8 cellular contexts compared by ENCODE assay signal in genomic region chr1:160665330-160666078, GRCh38. TPM values are rescaled to one million over a fixed set of nuclear protein-coding genes. Genes with fewer than 3 reads are reported as not detected.
A peak's percentile ranks its signal among the peaks of the same experiment; 100 is the strongest.
DNase-seq lines count a peak whose midpoint lies in the region; ATAC-seq lines count a peak whose summit lies in the region.

No MANE protein-coding gene starts in this region.

- peak; percentile 23 for DNase-seq in NK-92 treated with Interleukin-12 subunit alpha and Interleukin-12 subunit beta, amount 100 ng/mL, for 24 hours (lab: John Stamatoyannopoulos, UW)
- DNase-seq in NK-92 (lab: John Stamatoyannopoulos, UW; ENCODE audit: unreplicated experiment) (no peak), cardiac septum (ENCODE audit: low spot score) (peak; percentile 87), GOT3 (lab: John Stamatoyannopoulos, UW) (no peak)
- no peak for DNase-seq in T-helper 2 cell treated with Interferon-gamma antibody and Interleukin-4, amounts not matched to agents 5 μg/mL and 100 μg/mL, for 36 hours (ENCODE audit: low spot score)
- no peak for DNase-seq in stimulated activated naive B cell treated with anti-CD40 and anti-IgM and Interleukin-4, amounts not matched to agents 10 μg/mL and 1 μg/mL and 100 μg/mL, for 72 hours

- no peaks in the 10 kb centered on the region for H3K27me3 Mint-ChIP-seq in T-helper 2 cell treated with Interferon-gamma antibody and Interleukin-4, amounts not matched to agents 5 μg/mL and 100 μg/mL, for 36 hours (ENCODE audit: low read depth)
- no peaks in the 10 kb centered on the region for H3K27me3 Mint-ChIP-seq in stimulated activated naive B cell treated with anti-CD40 and anti-IgM and Interleukin-4, amounts not matched to agents 10 μg/mL and 1 μg/mL and 100 μg/mL, for 72 hours

- peak overlapping the region; percentile 87 for H3K4me3 Mint-ChIP-seq in T-helper 2 cell treated with Interferon-gamma antibody and Interleukin-4, amounts not matched to agents 5 μg/mL and 100 μg/mL, for 36 hours
- peak overlapping the region; percentile 22 to 66 for H3K4me3 Mint-ChIP-seq in stimulated activated naive B cell treated with anti-CD40 and anti-IgM and Interleukin-4, amounts not matched to agents 10 μg/mL and 1 μg/mL and 100 μg/mL, for 72 hours

- peaks cover 65% of the 10 kb centered on the region for H3K4me1 Mint-ChIP-seq in T-helper 2 cell treated with Interferon-gamma antibody and Interleukin-4, amounts not matched to agents 5 μg/mL and 100 μg/mL, for 36 hours (ENCODE audit: low read depth)
- peaks cover 38 to 65% of the 10 kb centered on the region in 2 donors for H3K4me1 Mint-ChIP-seq in stimulated activated naive B cell treated with anti-CD40 and anti-IgM and Interleukin-4, amounts not matched to agents 10 μg/mL and 1 μg/mL and 100 μg/mL, for 72 hours

- peak; percentile 23 to 38 for ATAC-seq in stimulated activated naive B cell treated with anti-CD40 and anti-IgM and Interleukin-4, amounts not matched to agents 10 μg/mL and 1 μg/mL and 100 μg/mL, for 72 hours (replicated peaks)
- ATAC-seq in HG03342 (IDR thresholded peaks at IDR 0.05; ENCODE audit: unreplicated experiment) = no peak
- no peak for ATAC-seq in HG02870 (IDR thresholded peaks at IDR 0.05; ENCODE audit: unreplicated experiment)

- peaks cover 44% of the 10 kb centered on the region for H3K36me3 Mint-ChIP-seq in T-helper 2 cell treated with Interferon-gamma antibody and Interleukin-4, amounts not matched to agents 5 μg/mL and 100 μg/mL, for 36 hours (ENCODE audit: low read depth)
- H3K36me3 Mint-ChIP-seq in stimulated activated naive B cell treated with anti-CD40 and anti-IgM and Interleukin-4, amounts not matched to agents 10 μg/mL and 1 μg/mL and 100 μg/mL, for 72 hours = peaks cover 19 to 62% of the 10 kb centered on the region in 2 donors

- intact Hi-C loops in cardiac septum (cut with DNase I) = no loop called here

- H3K9me3 Mint-ChIP-seq in T-helper 2 cell treated with Interferon-gamma antibody and Interleukin-4, amounts not matched to agents 5 μg/mL and 100 μg/mL, for 36 hours = peaks cover 25% of the 10 kb centered on the region
- H3K9me3 Mint-ChIP-seq in stimulated activated naive B cell treated with anti-CD40 and anti-IgM and Interleukin-4, amounts not matched to agents 10 μg/mL and 1 μg/mL and 100 μg/mL, for 72 hours = peaks cover under 1 to 1% of the 10 kb centered on the region in 2 donors

- H3K27ac Mint-ChIP-seq in T-helper 2 cell treated with Interferon-gamma antibody and Interleukin-4, amounts not matched to agents 5 μg/mL and 100 μg/mL, for 36 hours = peak overlapping the region; percentile 92
- H3K27ac Mint-ChIP-seq in stimulated activated naive B cell treated with anti-CD40 and anti-IgM and Interleukin-4, amounts not matched to agents 10 μg/mL and 1 μg/mL and 100 μg/mL, for 72 hours = peak overlapping the region; percentile 65

RNA-seq across cellular contexts. Expression of gene SLAMF1, which starts 18.7 kb away (rescaled TPM):
- total RNA-seq in cardiac septum = 1.0 TPM

RNA-seq across cellular contexts. Expression of gene CD48, which starts 46.1 kb away (rescaled TPM):
- 1.00 TPM for total RNA-seq in cardiac septum

Comparison
In these comparisons a context has a peak if more than half of its experiments do, and no peak if none do; other contexts are left out.
1. DNase-seq: peak in NK-92 treated with Interleukin-12 subunit alpha and Interleukin-12 subunit beta, amount 100 ng/mL, for 24 hours (single experiment) and cardiac septum (single experiment); none in NK-92 (single experiment), T-helper 2 cell treated with Interferon-gamma antibody and Interleukin-4, amounts not matched to agents 5 μg/mL and 100 μg/mL, for 36 hours (single experiment), stimulated activated naive B cell treated with anti-CD40 and anti-IgM and Interleukin-4, amounts not matched to agents 10 μg/mL and 1 μg/mL and 100 μg/mL, for 72 hours (single experiment) and GOT3 (single experiment).
2. ATAC-seq: peak in stimulated activated naive B cell treated with anti-CD40 and anti-IgM and Interleukin-4, amounts not matched to agents 10 μg/mL and 1 μg/mL and 100 μg/mL, for 72 hours (2 of 2); none in HG03342 (single experiment) and HG02870 (single experiment).